1 cellular context compared by ENCODE assay signal in genomic region chr7:151895695-151896485, GRCh38.
TF ChIP-seq lines count a peak whose summit lies in the region.

No MANE protein-coding gene starts in this region.

TF ChIP-seq in GM23338, 12 proteins besides CTCF, POLR2A, EP300 and RAD21 (continued from another document):
- TF ChIP-seq, protein P1, sequence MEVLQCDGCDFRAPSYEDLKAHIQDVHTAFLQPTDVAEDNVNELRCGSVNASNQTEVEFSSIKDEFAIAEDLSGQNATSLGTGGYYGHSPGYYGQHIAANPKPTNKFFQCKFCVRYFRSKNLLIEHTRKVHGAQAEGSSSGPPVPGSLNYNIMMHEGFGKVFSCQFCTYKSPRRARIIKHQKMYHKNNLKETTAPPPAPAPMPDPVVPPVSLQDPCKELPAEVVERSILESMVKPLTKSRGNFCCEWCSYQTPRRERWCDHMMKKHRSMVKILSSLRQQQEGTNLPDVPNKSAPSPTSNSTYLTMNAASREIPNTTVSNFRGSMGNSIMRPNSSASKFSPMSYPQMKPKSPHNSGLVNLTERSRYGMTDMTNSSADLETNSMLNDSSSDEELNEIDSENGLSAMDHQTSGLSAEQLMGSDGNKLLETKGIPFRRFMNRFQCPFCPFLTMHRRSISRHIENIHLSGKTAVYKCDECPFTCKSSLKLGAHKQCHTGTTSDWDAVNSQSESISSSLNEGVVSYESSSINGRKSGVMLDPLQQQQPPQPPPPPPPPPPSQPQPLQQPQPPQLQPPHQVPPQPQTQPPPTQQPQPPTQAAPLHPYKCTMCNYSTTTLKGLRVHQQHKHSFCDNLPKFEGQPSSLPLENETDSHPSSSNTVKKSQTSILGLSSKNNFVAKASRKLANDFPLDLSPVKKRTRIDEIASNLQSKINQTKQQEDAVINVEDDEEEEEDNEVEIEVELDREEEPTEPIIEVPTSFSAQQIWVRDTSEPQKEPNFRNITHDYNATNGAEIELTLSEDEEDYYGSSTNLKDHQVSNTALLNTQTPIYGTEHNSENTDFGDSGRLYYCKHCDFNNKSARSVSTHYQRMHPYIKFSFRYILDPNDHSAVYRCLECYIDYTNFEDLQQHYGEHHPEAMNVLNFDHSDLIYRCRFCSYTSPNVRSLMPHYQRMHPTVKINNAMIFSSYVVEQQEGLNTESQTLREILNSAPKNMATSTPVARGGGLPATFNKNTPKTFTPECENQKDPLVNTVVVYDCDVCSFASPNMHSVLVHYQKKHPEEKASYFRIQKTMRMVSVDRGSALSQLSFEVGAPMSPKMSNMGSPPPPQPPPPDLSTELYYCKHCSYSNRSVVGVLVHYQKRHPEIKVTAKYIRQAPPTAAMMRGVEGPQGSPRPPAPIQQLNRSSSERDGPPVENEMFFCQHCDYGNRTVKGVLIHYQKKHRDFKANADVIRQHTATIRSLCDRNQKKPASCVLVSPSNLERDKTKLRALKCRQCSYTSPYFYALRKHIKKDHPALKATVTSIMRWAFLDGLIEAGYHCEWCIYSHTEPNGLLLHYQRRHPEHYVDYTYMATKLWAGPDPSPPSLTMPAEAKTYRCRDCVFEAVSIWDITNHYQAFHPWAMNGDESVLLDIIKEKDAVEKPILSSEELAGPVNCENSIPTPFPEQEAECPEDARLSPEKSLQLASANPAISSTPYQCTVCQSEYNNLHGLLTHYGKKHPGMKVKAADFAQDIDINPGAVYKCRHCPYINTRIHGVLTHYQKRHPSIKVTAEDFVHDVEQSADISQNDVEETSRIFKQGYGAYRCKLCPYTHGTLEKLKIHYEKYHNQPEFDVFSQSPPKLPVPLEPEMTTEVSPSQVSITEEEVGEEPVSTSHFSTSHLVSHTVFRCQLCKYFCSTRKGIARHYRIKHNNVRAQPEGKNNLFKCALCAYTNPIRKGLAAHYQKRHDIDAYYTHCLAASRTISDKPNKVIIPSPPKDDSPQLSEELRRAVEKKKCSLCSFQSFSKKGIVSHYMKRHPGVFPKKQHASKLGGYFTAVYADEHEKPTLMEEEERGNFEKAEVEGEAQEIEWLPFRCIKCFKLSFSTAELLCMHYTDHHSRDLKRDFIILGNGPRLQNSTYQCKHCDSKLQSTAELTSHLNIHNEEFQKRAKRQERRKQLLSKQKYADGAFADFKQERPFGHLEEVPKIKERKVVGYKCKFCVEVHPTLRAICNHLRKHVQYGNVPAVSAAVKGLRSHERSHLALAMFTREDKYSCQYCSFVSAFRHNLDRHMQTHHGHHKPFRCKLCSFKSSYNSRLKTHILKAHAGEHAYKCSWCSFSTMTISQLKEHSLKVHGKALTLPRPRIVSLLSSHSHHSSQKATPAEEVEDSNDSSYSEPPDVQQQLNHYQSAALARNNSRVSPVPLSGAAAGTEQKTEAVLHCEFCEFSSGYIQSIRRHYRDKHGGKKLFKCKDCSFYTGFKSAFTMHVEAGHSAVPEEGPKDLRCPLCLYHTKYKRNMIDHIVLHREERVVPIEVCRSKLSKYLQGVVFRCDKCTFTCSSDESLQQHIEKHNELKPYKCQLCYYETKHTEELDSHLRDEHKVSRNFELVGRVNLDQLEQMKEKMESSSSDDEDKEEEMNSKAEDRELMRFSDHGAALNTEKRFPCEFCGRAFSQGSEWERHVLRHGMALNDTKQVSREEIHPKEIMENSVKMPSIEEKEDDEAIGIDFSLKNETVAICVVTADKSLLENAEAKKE (CRISPR knock-in tag; IDR thresholded peaks at IDR 0.05): no peak
- TF ChIP-seq STAT1 (IDR thresholded peaks at IDR 0.05; ENCODE audit: unreplicated experiment): no peak
- no peak for TF ChIP-seq NANOG (IDR thresholded peaks at IDR 0.05; ENCODE audit: borderline replicate concordance)
